1 cellular context compared by ENCODE assay signal in the genomic region with DNA sequence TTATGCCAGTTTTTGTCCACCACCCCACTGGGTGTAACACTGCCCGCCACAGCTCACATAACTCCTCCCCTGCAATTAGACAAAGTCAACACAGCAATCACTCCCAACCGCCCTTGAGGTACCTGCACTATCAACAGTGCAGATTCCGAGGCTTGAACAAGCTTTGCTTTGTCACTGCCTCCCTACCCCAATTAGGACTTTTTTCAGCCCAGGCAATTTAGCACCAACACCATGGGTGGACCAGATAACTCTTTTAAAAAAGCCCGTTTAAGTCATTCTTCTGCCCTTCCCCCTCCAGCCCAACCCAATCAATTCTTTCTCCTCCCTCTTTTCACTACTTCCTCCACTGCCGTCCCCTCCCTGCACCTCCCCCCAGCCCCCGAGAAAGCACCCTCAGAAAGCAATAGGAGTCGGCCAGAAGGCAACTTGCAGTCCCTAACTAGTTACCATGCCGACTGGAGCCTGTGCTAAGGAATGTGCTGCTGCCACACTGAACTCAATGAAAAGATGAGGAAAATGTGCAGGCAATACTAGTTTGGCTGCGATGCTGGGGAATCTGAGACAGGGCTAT.
TF ChIP-seq lines count a peak whose summit lies in the region.

No MANE protein-coding gene starts in this region.

TF ChIP-seq in WTC11, 78 proteins besides CTCF, POLR2A, EP300 and RAD21 (continued from another document):
- peak; percentile 23; the same call in 1 of the 2 replicates for TF ChIP-seq FOXP4 (CRISPR knock-in tag; IDR thresholded peaks at IDR 0.05)
- no peak for TF ChIP-seq OVOL2 (CRISPR knock-in tag; IDR thresholded peaks at IDR 0.05; ENCODE audit: borderline replicate concordance)
- TF ChIP-seq PRRX2 (CRISPR knock-in tag; IDR thresholded peaks at IDR 0.05), result no peak
